Comparison of ENCODE assay signal across 1 cellular context in the genomic region with DNA sequence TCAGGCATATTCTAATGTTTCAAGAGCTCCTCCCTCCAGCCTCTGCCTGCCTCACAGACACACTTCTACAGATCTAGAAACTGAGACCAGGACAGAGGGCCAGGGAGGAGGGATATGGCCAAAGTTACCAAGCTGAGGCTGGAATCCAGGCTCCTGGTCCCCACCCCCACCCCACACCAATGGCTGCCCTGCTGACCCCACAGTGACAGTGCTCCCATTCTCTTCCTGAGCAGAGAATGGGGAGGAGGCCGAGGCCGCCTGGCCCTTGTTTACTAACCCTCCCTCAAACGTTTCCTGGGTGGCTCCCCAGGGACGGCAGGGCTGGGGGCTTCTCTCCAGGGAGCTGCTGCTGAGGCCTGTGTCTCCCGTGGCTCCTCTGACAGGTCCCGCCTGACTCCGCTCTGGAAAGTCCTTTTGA.
TF ChIP-seq lines count a peak whose summit lies in the region.

No MANE protein-coding gene starts in this region.

TF ChIP-seq in IMR-90, 13 proteins besides CTCF, POLR2A, EP300 and RAD21 (continued from another document):
- TF ChIP-seq RFX5 (IDR thresholded peaks at IDR 0.05; ENCODE audit: low read depth, low read length) (no peak), BHLHE40 (IDR thresholded peaks at IDR 0.05; ENCODE audit: low read depth, low read length) (no peak), MAFK (IDR thresholded peaks at IDR 0.05; ENCODE audit: low read depth, low read length) (no peak), NFE2L2 (IDR thresholded peaks at IDR 0.05; ENCODE audit: low read depth, low read length) (no peak), FOS (IDR thresholded peaks at IDR 0.05; ENCODE audit: low read depth, low read length) (no peak), MXI1 (IDR thresholded peaks at IDR 0.05; ENCODE audit: borderline replicate concordance, low read depth, low read length) (no peak), MAZ (IDR thresholded peaks at IDR 0.05; ENCODE audit: borderline replicate concordance, low read depth, low read length) (no peak), RCOR1 (IDR thresholded peaks at IDR 0.05; ENCODE audit: insufficient replicate concordance, low read length) (no peak)
- TF ChIP-seq, protein P1, sequence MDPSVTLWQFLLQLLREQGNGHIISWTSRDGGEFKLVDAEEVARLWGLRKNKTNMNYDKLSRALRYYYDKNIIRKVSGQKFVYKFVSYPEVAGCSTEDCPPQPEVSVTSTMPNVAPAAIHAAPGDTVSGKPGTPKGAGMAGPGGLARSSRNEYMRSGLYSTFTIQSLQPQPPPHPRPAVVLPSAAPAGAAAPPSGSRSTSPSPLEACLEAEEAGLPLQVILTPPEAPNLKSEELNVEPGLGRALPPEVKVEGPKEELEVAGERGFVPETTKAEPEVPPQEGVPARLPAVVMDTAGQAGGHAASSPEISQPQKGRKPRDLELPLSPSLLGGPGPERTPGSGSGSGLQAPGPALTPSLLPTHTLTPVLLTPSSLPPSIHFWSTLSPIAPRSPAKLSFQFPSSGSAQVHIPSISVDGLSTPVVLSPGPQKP (IDR thresholded peaks at IDR 0.05; ENCODE audit: borderline replicate concordance, low read depth, low read length), result no peak
